Comparison of ENCODE assay signal across 11 cellular contexts in genomic region chr5:97980291-97980690, GRCh38.
A peak's percentile ranks its signal among the peaks of the same experiment; 100 is the strongest.
DNase-seq lines count a peak whose midpoint lies in the region; TF ChIP-seq lines count a peak whose summit lies in the region.
"Had no signal": no experiment of that assay in that cellular context is flagged by ENCODE, and none has a peak within 500 bp of the region (broad histone marks: within the 10 kb centered on the region; RNA-seq: fewer than 3 reads in every experiment).

No MANE protein-coding gene starts in this region.

- H2AK5ac ChIP-seq in neuronal stem cell (ENCODE audit: low read depth, low read length) = no peak overlapping the region

- no peak overlapping the region for H3K4ac ChIP-seq in neuronal stem cell (ENCODE audit: low read length)

- H3K18ac ChIP-seq in neuronal stem cell (ENCODE audit: low read length) = no peak overlapping the region

- H3K23ac ChIP-seq in neuronal stem cell (ENCODE audit: low read depth, low read length, poor library complexity) = no peak overlapping the region

- H3K27ac ChIP-seq in GM23248 = no peak overlapping the region
- no peak overlapping the region for H3K27ac ChIP-seq in neuronal stem cell (replicated peaks; ENCODE audit: low read length)
- H3K27ac ChIP-seq in coronary artery = no peak overlapping the region

- TF ChIP-seq CTCF in cardiac fibroblast (IDR thresholded peaks at IDR 0.05; ENCODE audit: low read depth, low read length) (no peak), fibroblast of mammary gland (conservative IDR thresholded peaks at IDR 0.05; ENCODE audit: control insufficient read depth, insufficient read depth, low read depth, low read length) (no peak), coronary artery (IDR thresholded peaks at IDR 0.05) (no peak)

- no peaks in the 10 kb centered on the region for H3K9me2 ChIP-seq in GM23248 (ENCODE audit: insufficient read depth)

- H3K27me3 ChIP-seq in GM23248 (replicated peaks; ENCODE audit: insufficient read depth) (no peaks in the 10 kb centered on the region), neuronal stem cell (ENCODE audit: control insufficient read depth in 3 of 3, insufficient read depth in 3 of 3, low read depth in 1 of 3, low read length in 3 of 3) (no peaks in the 10 kb centered on the region)

- no peak overlapping the region for H4K91ac ChIP-seq in neuronal stem cell (ENCODE audit: low read depth, low read length, poor library complexity)

- peak overlapping the region; percentile 1; the same call in 1 of the 2 replicates for H2AFZ ChIP-seq in GM23248
- peak overlapping the region; percentile 70 for H2AFZ ChIP-seq in neuronal stem cell (ENCODE audit: low read length)

- H3K9me3 ChIP-seq in GM23248 (ENCODE audit: low read depth) (no peaks in the 10 kb centered on the region), neuronal stem cell (replicated peaks in 1 of 2; ENCODE audit: control insufficient read depth in 2 of 2, insufficient read depth in 1 of 2, low read depth in 1 of 2, low read length in 2 of 2) (no peaks in the 10 kb centered on the region)
- H3K9me3 ChIP-seq: Caco-2 had no signal

- in situ Hi-C loops in GM23248 (cut with MboI) = no loop called here

- H3K9ac ChIP-seq in GM23248 (no peak overlapping the region), neuronal stem cell (ENCODE audit: low read depth, low read length, poor library complexity) (no peak overlapping the region)

- WGBS in GM23248 (ENCODE audit: low coverage in 1 of 2, low lambda C conversion rate in 2 of 2, missing lambda C conversion rate in 2 of 2), 2 experiments = 63 to 86% methylated on average over 1 of the region's 1 CpG
- WGBS in neuronal stem cell (ENCODE audit: extremely low coverage in 2 of 2, insufficient read length in 2 of 2, insufficient replicate concordance in 1 of 2), 2 donors = no CpG with 5 or more reads among the region's 1 CpG

- DNase-seq in GM23248 = no peak
- DNase-seq in cardiac fibroblast (ENCODE audit: low read depth in 2 of 2) = peak; percentile 16 to 66
- peak; percentile 3 for DNase-seq in fibroblast of mammary gland (ENCODE audit: low read depth)
- DNase-seq in neuronal stem cell (ENCODE audit: low spot score) = no peak
- DNase-seq in putamen (ENCODE audit: low spot score) = no peak
- no peak for DNase-seq in Ammon's horn (ENCODE audit: low spot score)
- no peak for DNase-seq in coronary artery (ENCODE audit: low spot score)
- DNase-seq in activated T-cell treated with anti-CD3 and anti-CD28 coated beads, Interleukin-2, amount 50 U/mL, for 1 hour = no peak
- DNase-seq: Caco-2; CD8-positive, alpha-beta memory T cell; GF-D8 had no signal

- no peak overlapping the region for H2BK12ac ChIP-seq in neuronal stem cell (ENCODE audit: low read length)

- H3K79me1 ChIP-seq in neuronal stem cell (ENCODE audit: low read depth, low read length) = no peaks in the 10 kb centered on the region

- no peak overlapping the region for H2BK120ac ChIP-seq in neuronal stem cell (ENCODE audit: low read depth, low read length)

- H3K36me3 ChIP-seq in GM23248 (ENCODE audit: low read depth) = no peaks in the 10 kb centered on the region
- no peaks in the 10 kb centered on the region for H3K36me3 ChIP-seq in neuronal stem cell (replicated peaks in 1 of 2; ENCODE audit: control insufficient read depth in 2 of 2, insufficient read depth in 2 of 2, low read length in 2 of 2)

- H3K14ac ChIP-seq in neuronal stem cell (ENCODE audit: low read length) = no peak overlapping the region

- no peak overlapping the region for H4K8ac ChIP-seq in neuronal stem cell (ENCODE audit: low read depth, low read length)

- no peaks in the 10 kb centered on the region for H3K79me2 ChIP-seq in GM23248 (ENCODE audit: insufficient read depth)

- H3K4me2 ChIP-seq in GM23248 (ENCODE audit: unreplicated experiment) = no peak overlapping the region
- H3K4me2 ChIP-seq in neuronal stem cell (ENCODE audit: insufficient read depth, low read length, poor library complexity, severe bottlenecking) = no peak overlapping the region

- no peak overlapping the region for H2BK15ac ChIP-seq in neuronal stem cell (ENCODE audit: low read length)

- H4K20me1 ChIP-seq in GM23248 (ENCODE audit: insufficient read depth) = no peaks in the 10 kb centered on the region

- 0 out of 2 replicates have a peak, but pooled peaks cover under 1% of the 10 kb centered on the region for H3K4me1 ChIP-seq in GM23248 (ENCODE audit: insufficient read depth)
- no peaks in the 10 kb centered on the region for H3K4me1 ChIP-seq in neuronal stem cell (ENCODE audit: control insufficient read depth in 2 of 2, insufficient read depth in 1 of 2, low read depth in 1 of 2, low read length in 2 of 2)
- H3K4me1 ChIP-seq: Caco-2 had no signal

- no peaks in the 10 kb centered on the region for H3F3A ChIP-seq in GM23248 (ENCODE audit: insufficient read depth)

- H2BK5ac ChIP-seq in neuronal stem cell (ENCODE audit: low read length) = no peak overlapping the region

- H3K4me3 ChIP-seq in GM23248 (no peak overlapping the region), cardiac fibroblast (replicated peaks in 1 of 2; ENCODE audit: low read depth in 2 of 2, low read length in 2 of 2) (no peak overlapping the region), fibroblast of mammary gland (ENCODE audit: control insufficient read depth, low read depth, low read length) (no peak overlapping the region), neuronal stem cell (ENCODE audit: low read length in 2 of 2) (no peak overlapping the region), coronary artery (no peak overlapping the region)

Comparison
In these comparisons a context has a peak if more than half of its experiments do, and no peak if none do; other contexts are left out.
1. DNase-seq: peak in cardiac fibroblast (2 of 2) and fibroblast of mammary gland (single experiment); none in GM23248 (single experiment), neuronal stem cell (single experiment), putamen (single experiment), Ammon's horn (single experiment), coronary artery (single experiment) and activated T-cell treated with anti-CD3 and anti-CD28 coated beads, Interleukin-2, amount 50 U/mL, for 1 hour (single experiment).